ENCODE assay signal across 7 cellular contexts in the genomic region with DNA sequence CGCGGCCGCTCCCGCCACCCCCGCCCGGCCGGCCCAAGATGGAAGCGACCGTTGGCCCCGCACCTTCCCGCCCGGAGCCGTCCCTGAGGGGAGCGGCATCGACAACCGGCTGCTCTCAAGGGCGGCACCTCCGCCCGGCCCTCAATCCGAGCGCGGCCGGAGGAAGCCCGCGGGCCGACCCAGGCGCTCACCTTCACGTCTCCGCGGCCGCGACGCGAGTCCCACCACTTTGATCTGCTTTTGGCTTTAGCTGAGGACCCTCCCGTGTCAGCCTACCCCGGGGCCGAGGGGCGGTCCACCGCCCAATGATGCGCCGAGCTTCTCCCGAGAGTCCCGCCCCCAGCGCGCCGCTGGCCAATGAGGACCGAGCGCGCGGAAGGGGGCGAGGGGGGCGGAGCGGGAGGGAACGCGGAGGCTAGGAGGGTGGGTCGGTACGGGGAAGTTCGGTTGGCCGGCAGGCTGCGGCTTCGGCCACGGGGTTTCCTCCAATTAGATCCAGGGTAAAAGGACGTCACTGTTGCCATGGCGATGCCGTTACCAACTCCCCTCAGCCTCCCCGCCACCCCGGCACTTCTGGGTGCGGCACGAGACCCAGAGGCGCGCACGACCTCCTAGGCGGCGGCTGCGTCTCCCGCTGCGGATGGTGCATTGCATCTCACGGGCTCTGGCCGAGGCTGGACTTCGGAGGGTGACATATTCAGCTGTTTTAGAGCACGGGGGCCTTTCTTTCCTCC. TPM values are rescaled to one million over a fixed set of nuclear protein-coding genes. Genes with fewer than 3 reads are reported as not detected.
A peak's percentile ranks its signal among the peaks of the same experiment; 100 is the strongest.
DNase-seq lines count a peak whose midpoint lies in the region; ATAC-seq and TF ChIP-seq lines count a peak whose summit lies in the region.

YWHAQ (minus strand) TSS at position 248 of the 734 bp plus-strand sequence. CDS start 545 bp downstream, outside the sequence.

- H3K9me2 ChIP-seq in hepatocyte (replicated peaks; ENCODE audit: insufficient read depth), result no peaks in the 10 kb centered on the region

- H2AFZ ChIP-seq in hepatocyte, result peak within 1 kb of the TSS; percentile 26

- DNase-seq in NCI-H2081 (lab: John Stamatoyannopoulos, UW) (peak; percentile 100), T1000 (lab: John Stamatoyannopoulos, UW) (peak; percentile 97), astrocyte of the hippocampus (ENCODE audit: low read depth, low spot score) (peak; percentile 100), hepatocyte (ENCODE audit: low spot score) (peak; percentile 99), renal cortical epithelial cell (ENCODE audit: low read depth) (peak; percentile 93)

- H3K9me3 ChIP-seq in hepatocyte (ENCODE audit: low read depth), result no peaks in the 10 kb centered on the region

- H3K27me3 ChIP-seq in hepatocyte, result no peaks in the 10 kb centered on the region

- ATAC-seq in GM18508 (IDR thresholded peaks at IDR 0.05; ENCODE audit: insufficient read depth, unreplicated experiment) (peak; percentile 91), HG03025 (IDR thresholded peaks at IDR 0.05; ENCODE audit: low FRiP score, unreplicated experiment) (peak; percentile 91)

- peak within 1 kb of the TSS; percentile 90 for H3K4me2 ChIP-seq in hepatocyte

- WGBS in hepatocyte (ENCODE audit: low lambda C conversion rate, missing lambda C conversion rate), result 2% methylated on average over 49 of the region's 81 CpGs

- H3K79me2 ChIP-seq in hepatocyte, result peaks cover 44% of the 10 kb centered on the region

- no peak for TF ChIP-seq CTCF in hepatocyte (IDR thresholded peaks at IDR 0.05; ENCODE audit: poor library complexity)

- H3K36me3 ChIP-seq in hepatocyte (replicated peaks; ENCODE audit: insufficient read depth, low read depth), result no peaks in the 10 kb centered on the region

- H3K27ac ChIP-seq in hepatocyte, result peak within 1 kb of the TSS; percentile 97

- peaks cover 43% of the 10 kb centered on the region for H4K20me1 ChIP-seq in hepatocyte (ENCODE audit: insufficient read depth, poor library complexity, severe bottlenecking)

- peak within 1 kb of the TSS; percentile 50 for H3K4me3 ChIP-seq in hepatocyte

- H3K4me1 ChIP-seq in hepatocyte (ENCODE audit: insufficient read depth), result peaks cover 39% of the 10 kb centered on the region

RNA-seq across cellular contexts. Expression of gene YWHAQ, which starts in this region (rescaled TPM):
- 302 and 327 TPM in 2 replicates for total RNA-seq in hepatocyte
- polyA plus RNA-seq in hepatocyte, result 361 and 368 TPM in 2 replicates
- 414 and 525 TPM in 2 replicates for total RNA-seq in renal cortical epithelial cell

Comparison
In these comparisons a context has a peak if more than half of its experiments do, and no peak if none do; other contexts are left out.
1. Peak in every context shown above with its lines: DNase-seq, ATAC-seq, H3K4me3 ChIP-seq and H3K27ac ChIP-seq.